In the genomic region with DNA sequence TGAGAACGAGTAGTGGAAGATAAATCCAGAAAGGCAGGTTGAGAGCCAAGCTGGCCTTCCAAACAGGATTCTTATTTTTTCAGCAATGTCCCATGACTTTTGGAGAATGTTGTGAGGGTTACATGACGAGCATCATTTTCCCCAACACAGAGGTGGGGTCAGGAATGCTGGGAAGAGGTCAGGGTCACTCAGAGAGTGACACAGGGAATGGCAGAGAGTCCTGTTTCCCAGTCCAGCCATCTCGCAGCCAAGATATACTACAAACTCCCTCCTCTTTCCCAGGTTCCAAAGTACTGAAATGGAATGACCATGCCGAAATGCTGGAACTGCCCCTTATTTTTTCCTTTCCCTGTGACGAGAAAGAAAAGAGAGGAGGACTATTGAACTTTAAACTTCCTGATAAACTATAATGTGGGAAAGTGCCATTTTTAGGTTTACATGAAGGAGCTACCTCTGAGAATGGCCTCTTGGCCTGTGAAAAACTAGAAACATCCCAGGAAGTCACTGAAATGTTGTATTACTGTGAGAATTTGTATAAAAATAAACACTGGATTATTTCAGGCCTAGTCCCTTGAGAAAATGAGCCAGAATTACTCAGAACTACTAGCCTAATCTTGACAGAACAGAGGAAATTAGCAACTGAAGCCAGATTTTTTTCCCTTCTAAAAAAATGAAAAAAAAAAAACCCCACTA, we compare ENCODE assay signal across 16 cellular contexts.
DNase-seq lines count a peak whose midpoint lies in the region; ATAC-seq and TF ChIP-seq lines count a peak whose summit lies in the region.
"Had no signal": no experiment of that assay in that cellular context is flagged by ENCODE, and none has a peak within 500 bp of the region (broad histone marks: within the 10 kb centered on the region; RNA-seq: fewer than 3 reads in every experiment).

No MANE protein-coding gene starts in this region.

- H3K4me1 ChIP-seq in ACC112 (ENCODE audit: control insufficient read depth, insufficient read depth, low read length, unreplicated experiment): peaks cover 17% of the 10 kb centered on the region
- H3K4me1 ChIP-seq in parathyroid adenoma: no peaks in the 10 kb centered on the region
- no peaks in the 10 kb centered on the region for H3K4me1 ChIP-seq in lower lobe of right lung
- H3K4me1 ChIP-seq: suprapubic skin had no signal

- peak; percentile 73 to 87 for ATAC-seq in left cardiac atrium
- no peak for ATAC-seq in GM21381 (IDR thresholded peaks at IDR 0.05; ENCODE audit: unreplicated experiment)
- ATAC-seq in lower lobe of right lung: no peak
- ATAC-seq in GM21390 (IDR thresholded peaks at IDR 0.05; ENCODE audit: unreplicated experiment): no peak

- H2AFZ ChIP-seq in ACC112 (ENCODE audit: low read length, unreplicated experiment): peak overlapping the region; percentile 83
- H2AFZ ChIP-seq in parathyroid adenoma: no peak overlapping the region

- no peaks in the 10 kb centered on the region for H3K27me3 ChIP-seq in ACC112 (ENCODE audit: insufficient read depth, low read length)
- no peaks in the 10 kb centered on the region for H3K27me3 ChIP-seq in parathyroid adenoma (ENCODE audit: control insufficient read depth, insufficient read depth, low read length)
- H3K27me3 ChIP-seq in lower lobe of right lung (ENCODE audit: low read depth): no peaks in the 10 kb centered on the region
- H3K27me3 ChIP-seq: suprapubic skin had no signal

- H3K9me3 ChIP-seq in parathyroid adenoma (ENCODE audit: control insufficient read depth, low read length): no peaks in the 10 kb centered on the region
- H3K9me3 ChIP-seq in lower lobe of right lung: no peaks in the 10 kb centered on the region
- H3K9me3 ChIP-seq: suprapubic skin had no signal

- H3K79me2 ChIP-seq in ACC112 (ENCODE audit: control insufficient read depth, insufficient read depth, low read length, unreplicated experiment) (no peaks in the 10 kb centered on the region), parathyroid adenoma (no peaks in the 10 kb centered on the region)

- H3K27ac ChIP-seq in ACC112 (ENCODE audit: low read depth, low read length) (peak overlapping the region; percentile 82), coronary artery (peak overlapping the region; percentile 62 to 85), parathyroid adenoma (peak overlapping the region; percentile 39), lower lobe of right lung (no peak overlapping the region)
- H3K27ac ChIP-seq: suprapubic skin had no signal

- H3K4me3 ChIP-seq in ACC112 (ENCODE audit: low read depth, low read length) (no peak overlapping the region), coronary artery (no peak overlapping the region), parathyroid adenoma (ENCODE audit: low read depth, low read length) (no peak overlapping the region), lower lobe of right lung (no peak overlapping the region)
- H3K4me3 ChIP-seq: suprapubic skin had no signal

- no peaks in the 10 kb centered on the region for H3K36me3 ChIP-seq in ACC112 (ENCODE audit: insufficient read depth, low read length)
- no peaks in the 10 kb centered on the region for H3K36me3 ChIP-seq in parathyroid adenoma (ENCODE audit: control insufficient read depth, insufficient read depth, low read length)
- no peaks in the 10 kb centered on the region for H3K36me3 ChIP-seq in lower lobe of right lung
- H3K36me3 ChIP-seq: suprapubic skin had no signal

- intact Hi-C loops in left cardiac atrium (cut with DNase I) (loop anchor here in 1 of 2 donors (2.0 kb wide), 1 partner anchor 58 kb away; no protein-coding TSS in a partner anchor), lower lobe of right lung (cut with DNase I) (no loop called here)

- no peak overlapping the region for H3K4me2 ChIP-seq in parathyroid adenoma (ENCODE audit: low read length)

- DNase-seq in coronary artery (ENCODE audit: low spot score): peak; percentile 75
- peak; percentile 30 for DNase-seq in left cardiac atrium
- DNase-seq in A172 (ENCODE audit: low spot score): no peak
- DNase-seq in lower lobe of right lung: no peak
- DNase-seq: 8988T; activated CD4-positive, alpha-beta T cell treated with anti-CD3 and anti-CD28 coated beads, Interleukin-2, amount 50 U/mL, for 4 hours; amniotic stem cell; KG1; NCI-H187; retina; T1000 had no signal

- no peak overlapping the region for H3K9ac ChIP-seq in parathyroid adenoma

- TF ChIP-seq CTCF in coronary artery (IDR thresholded peaks at IDR 0.05): no peak
- no peak for TF ChIP-seq CTCF in parathyroid adenoma (IDR thresholded peaks at IDR 0.05)
- TF ChIP-seq CTCF in lower lobe of right lung (IDR thresholded peaks at IDR 0.05): no peak

Comparison
In these comparisons a context has a peak if more than half of its experiments do, and no peak if none do; other contexts are left out.
1. DNase-seq: peak in coronary artery (single experiment) and left cardiac atrium (single experiment); none in A172 (single experiment) and lower lobe of right lung (single experiment).
2. ATAC-seq: peak in left cardiac atrium (2 of 2); none in GM21381 (single experiment), lower lobe of right lung (0 of 2) and GM21390 (single experiment).